1 cellular context compared by ENCODE assay signal in genomic region chr3:143928541-143929255, GRCh38.
TF ChIP-seq lines count a peak whose summit lies in the region.

No MANE protein-coding gene starts in this region.

TF ChIP-seq in GM23338, 12 proteins besides CTCF, POLR2A, EP300 and RAD21 (continued from another document):
- TF ChIP-seq REST (IDR thresholded peaks at IDR 0.05; ENCODE audit: unreplicated experiment) (no peak), STAT1 (IDR thresholded peaks at IDR 0.05; ENCODE audit: unreplicated experiment) (no peak), EZH2phosphoT487 (IDR thresholded peaks at IDR 0.05; ENCODE audit: unreplicated experiment) (no peak), NANOG (IDR thresholded peaks at IDR 0.05; ENCODE audit: borderline replicate concordance) (no peak), JUNB (IDR thresholded peaks at IDR 0.05; ENCODE audit: unreplicated experiment) (no peak), ZNF462 (CRISPR knock-in tag; IDR thresholded peaks at IDR 0.05) (no peak)
